24 cellular contexts compared by ENCODE assay signal in the genomic region with DNA sequence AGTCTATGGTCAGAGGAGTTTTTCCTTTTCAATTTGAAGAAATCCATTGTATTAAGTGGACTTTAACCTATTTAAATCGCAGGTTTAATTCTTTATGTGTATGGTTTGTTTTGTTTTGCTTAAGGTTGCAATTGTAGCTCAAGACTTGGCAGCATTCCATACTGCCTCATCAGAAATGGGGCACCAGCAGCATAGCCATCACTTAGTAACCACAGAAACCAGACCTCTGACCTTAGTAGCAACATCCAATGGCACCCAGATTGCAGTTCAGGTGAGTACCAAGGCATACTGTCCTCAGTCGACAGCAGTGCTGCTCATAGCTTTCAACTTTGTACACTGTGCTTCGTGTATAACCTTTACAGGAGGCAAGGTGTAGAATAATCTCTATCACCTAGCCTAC. TPM values are rescaled to one million over a fixed set of nuclear protein-coding genes. Genes with fewer than 3 reads are reported as not detected.
DNase-seq lines count a peak whose midpoint lies in the region; TF ChIP-seq lines count a peak whose summit lies in the region.
"Had no signal": no experiment of that assay in that cellular context is flagged by ENCODE, and none has a peak within 500 bp of the region (broad histone marks: within the 10 kb centered on the region; RNA-seq: fewer than 3 reads in every experiment).

No MANE protein-coding gene starts in this region.

- H3K36me3 Mint-ChIP-seq in T-helper 2 cell treated with Interferon-gamma antibody and Interleukin-4, amounts not matched to agents 5 μg/mL and 100 μg/mL, for 36 hours (ENCODE audit: low read depth): peaks cover 22% of the 10 kb centered on the region

- no peak overlapping the region for H3K27ac ChIP-seq in right atrium auricular region
- H3K27ac ChIP-seq: 22Rv1, stomach had no signal

- H3K27me3 ChIP-seq in right atrium auricular region: no peaks in the 10 kb centered on the region
- H3K27me3 ChIP-seq in HAP-1 (ENCODE audit: low read depth): no peaks in the 10 kb centered on the region
- H3K27me3 ChIP-seq: stomach had no signal

- no peaks in the 10 kb centered on the region for H3K9me3 Mint-ChIP-seq in T-helper 2 cell treated with Interferon-gamma antibody and Interleukin-4, amounts not matched to agents 5 μg/mL and 100 μg/mL, for 36 hours
- H3K9me3 Mint-ChIP-seq: activated CD4-positive, alpha-beta T cell treated with anti-CD3 and anti-CD28 coated beads, Interleukin-2, amount 10 ng/mL, durations not matched to agents 24 days and 14 days; activated T-helper 17 cell treated with anti-CD3 and anti-CD28 coated beads, Interleukin-2, amount 50 U/mL, for 72 hours; CD4-positive, alpha-beta T cell; T-cell had no signal

- H3K9me3 ChIP-seq in right atrium auricular region: no peaks in the 10 kb centered on the region
- H3K9me3 ChIP-seq in HAP-1: no peaks in the 10 kb centered on the region
- H3K9me3 ChIP-seq: stomach had no signal

- peak; percentile 15 for DNase-seq in NCI-H1105 treated with DMSO at 0.1 percent for 48 hours (lab: John Stamatoyannopoulos, UW)
- no peak for DNase-seq in NCI-H1105 (lab: John Stamatoyannopoulos, UW)
- peak; percentile 72 for DNase-seq in NCI-H2227 treated with DMSO at 0.1 percent for 48 hours (lab: John Stamatoyannopoulos, UW)
- DNase-seq in dermis blood vessel endothelial cell: peak; percentile 26
- DNase-seq in renal cortical epithelial cell (ENCODE audit: low read depth): peak; percentile 50
- DNase-seq in right atrium auricular region (ENCODE audit: low spot score): no peak
- no peak for DNase-seq in HAP-1 (ENCODE audit: low spot score in 2 of 2)
- no peak for DNase-seq in T-helper 2 cell treated with Interferon-gamma antibody and Interleukin-4, amounts not matched to agents 5 μg/mL and 100 μg/mL, for 36 hours (ENCODE audit: low spot score)
- DNase-seq: activated CD4-positive, alpha-beta T cell treated with anti-CD3 and anti-CD28 coated beads, Interleukin-2, amount 10 ng/mL, durations not matched to agents 24 days and 14 days; CD4-positive, alpha-beta T cell; cerebellar nuclear complex; effector CD8-positive, alpha-beta T cell; Kasumi-1; mammary epithelial cell; NCI-H1092; NCI-H2107; NCI-H774; SIG-M5; stomach; T-cell; trophoblast cell had no signal

- no peak overlapping the region for H3K4me3 Mint-ChIP-seq in T-helper 2 cell treated with Interferon-gamma antibody and Interleukin-4, amounts not matched to agents 5 μg/mL and 100 μg/mL, for 36 hours
- H3K4me3 Mint-ChIP-seq: activated CD4-positive, alpha-beta T cell treated with anti-CD3 and anti-CD28 coated beads, Interleukin-2, amount 10 ng/mL, durations not matched to agents 24 days and 14 days; activated naive CD8-positive, alpha-beta T cell; activated T-helper 17 cell treated with anti-CD3 and anti-CD28 coated beads, Interleukin-2, amount 50 U/mL, for 72 hours; CD4-positive, alpha-beta T cell; T-cell had no signal

- peaks cover 0 to 17% of the 10 kb centered on the region in 2 donors for H3K4me1 ChIP-seq in right atrium auricular region
- H3K4me1 ChIP-seq in HAP-1: peaks cover 48% of the 10 kb centered on the region

- no peak for TF ChIP-seq CTCF in right atrium auricular region (IDR thresholded peaks at IDR 0.05)

- H3K27ac Mint-ChIP-seq in T-helper 2 cell treated with Interferon-gamma antibody and Interleukin-4, amounts not matched to agents 5 μg/mL and 100 μg/mL, for 36 hours: no peak overlapping the region
- H3K27ac Mint-ChIP-seq: activated CD4-positive, alpha-beta T cell treated with anti-CD3 and anti-CD28 coated beads, Interleukin-2, amount 10 ng/mL, durations not matched to agents 24 days and 14 days; activated naive CD8-positive, alpha-beta T cell; activated T-helper 17 cell treated with anti-CD3 and anti-CD28 coated beads, Interleukin-2, amount 50 U/mL, for 72 hours; CD4-positive, alpha-beta T cell; T-cell had no signal

- H3K27me3 Mint-ChIP-seq in T-helper 2 cell treated with Interferon-gamma antibody and Interleukin-4, amounts not matched to agents 5 μg/mL and 100 μg/mL, for 36 hours (ENCODE audit: low read depth): no peaks in the 10 kb centered on the region
- H3K27me3 Mint-ChIP-seq: activated CD4-positive, alpha-beta T cell treated with anti-CD3 and anti-CD28 coated beads, Interleukin-2, amount 10 ng/mL, durations not matched to agents 24 days and 14 days; activated naive CD8-positive, alpha-beta T cell; activated T-helper 17 cell treated with anti-CD3 and anti-CD28 coated beads, Interleukin-2, amount 50 U/mL, for 72 hours; CD4-positive, alpha-beta T cell; T-cell had no signal

- no peaks in the 10 kb centered on the region for H3K4me1 Mint-ChIP-seq in T-helper 2 cell treated with Interferon-gamma antibody and Interleukin-4, amounts not matched to agents 5 μg/mL and 100 μg/mL, for 36 hours (ENCODE audit: low read depth)
- H3K4me1 Mint-ChIP-seq: activated CD4-positive, alpha-beta T cell treated with anti-CD3 and anti-CD28 coated beads, Interleukin-2, amount 10 ng/mL, durations not matched to agents 24 days and 14 days; activated T-helper 17 cell treated with anti-CD3 and anti-CD28 coated beads, Interleukin-2, amount 50 U/mL, for 72 hours; T-cell had no signal

- H3K4me3 ChIP-seq in right atrium auricular region (no peak overlapping the region), HAP-1 (no peak overlapping the region)
- H3K4me3 ChIP-seq: stomach had no signal

- in situ Hi-C loops in HAP-1 (cut with MboI; ENCODE audit: low sequenced_read_pairs): no loop called here

- peaks cover 24% of the 10 kb centered on the region for H3K36me3 ChIP-seq in right atrium auricular region
- no peaks in the 10 kb centered on the region for H3K36me3 ChIP-seq in HAP-1 (replicated peaks)

RNA-seq across cellular contexts. Expression of a gene that starts 48.4 kb away (rescaled TPM):
- 32.0 and 35.1 TPM in 2 replicates for total RNA-seq in dermis blood vessel endothelial cell
- 37.8 and 81.4 TPM in 2 replicates for total RNA-seq in renal cortical epithelial cell
- 100 to 1,000 TPM in 1 of 2 donors, 10 to 100 TPM in 1; 52.0 to 103 TPM for total RNA-seq in right atrium auricular region

Comparison
In these comparisons a context has a peak if more than half of its experiments do, and no peak if none do; other contexts are left out.
1. DNase-seq: peak in NCI-H1105 treated with DMSO at 0.1 percent for 48 hours (single experiment), NCI-H2227 treated with DMSO at 0.1 percent for 48 hours (single experiment), dermis blood vessel endothelial cell (single experiment) and renal cortical epithelial cell (single experiment); none in NCI-H1105 (single experiment), right atrium auricular region (single experiment), HAP-1 (0 of 2) and T-helper 2 cell treated with Interferon-gamma antibody and Interleukin-4, amounts not matched to agents 5 μg/mL and 100 μg/mL, for 36 hours (single experiment).